In genomic region chr6:148524509-148524908, GRCh38 we compare ENCODE assay signal across 11 cellular contexts.
DNase-seq lines count a peak whose midpoint lies in the region; ATAC-seq and TF ChIP-seq lines count a peak whose summit lies in the region.
"Had no signal": no experiment of that assay in that cellular context is flagged by ENCODE, and none has a peak within 500 bp of the region (broad histone marks: within the 10 kb centered on the region; RNA-seq: fewer than 3 reads in every experiment).

No MANE protein-coding gene starts in this region.

- peak overlapping the region; percentile 30 for H3K4me2 ChIP-seq in OCI-LY3 (ENCODE audit: low read length)

- H3K9me3 Mint-ChIP-seq in effector memory CD8-positive, alpha-beta T cell = no peaks in the 10 kb centered on the region
- no peaks in the 10 kb centered on the region for H3K9me3 Mint-ChIP-seq in activated naive CD4-positive, alpha-beta T cell treated with anti-CD3 and anti-CD28 coated beads, Interleukin-2, amount 10 ng/mL, durations not matched to agents 7 days and 5 days
- H3K9me3 Mint-ChIP-seq: nephron had no signal

- no peak for ATAC-seq in effector memory CD8-positive, alpha-beta T cell (replicated peaks)

- TF ChIP-seq CTCF in AG09319 (IDR thresholded peaks at IDR 0.05; ENCODE audit: low read depth, low read length) (no peak), OCI-LY3 (IDR thresholded peaks at IDR 0.05; ENCODE audit: low read depth, low read length) (no peak), prostate gland (IDR thresholded peaks at IDR 0.05) (no peak)

- H3K27me3 ChIP-seq in OCI-LY3 (ENCODE audit: low read depth, low read length) (peaks cover 16% of the 10 kb centered on the region), prostate gland (replicated peaks; ENCODE audit: insufficient read depth) (no peaks in the 10 kb centered on the region), H7 (ENCODE audit: control insufficient read depth, insufficient read depth, low read length) (no peaks in the 10 kb centered on the region)

- DNase-seq in AG09319 (ENCODE audit: extremely low read depth, low read depth) (peak; percentile 71), prostate gland (ENCODE audit: low spot score) (no peak), H7 (no peak), NCI-H69 (lab: John Stamatoyannopoulos, UW) (no peak)
- no peak for DNase-seq in effector memory CD8-positive, alpha-beta T cell
- DNase-seq in activated naive CD4-positive, alpha-beta T cell treated with anti-CD3 and anti-CD28 coated beads, Interleukin-2, amount 10 ng/mL, durations not matched to agents 7 days and 5 days = no peak
- DNase-seq in stimulated activated naive CD4-positive, alpha-beta T cell treated with Interleukin-2 at 50 U/mL for 16 hours (lab: John Stamatoyannopoulos, UW) = no peak
- DNase-seq: DMS153, MM.1S had no signal

- H4K20me1 ChIP-seq in OCI-LY3 (ENCODE audit: insufficient read depth, low read length) = peaks cover 2% of the 10 kb centered on the region; the same call in 1 of the 2 replicates

- H3K27ac Mint-ChIP-seq in effector memory CD8-positive, alpha-beta T cell = peak overlapping the region in 1 of 2 donors; percentile 29
- no peak overlapping the region for H3K27ac Mint-ChIP-seq in activated naive CD4-positive, alpha-beta T cell treated with anti-CD3 and anti-CD28 coated beads, Interleukin-2, amount 10 ng/mL, durations not matched to agents 7 days and 5 days
- H3K27ac Mint-ChIP-seq: nephron had no signal

- H3K27ac ChIP-seq in OCI-LY3 (ENCODE audit: low read length) = no peak overlapping the region
- H3K27ac ChIP-seq in prostate gland = peak overlapping the region; percentile 12 to 39

- 48% methylated on average over 6 of the region's 6 CpGs for WGBS in prostate gland

- H3K36me3 Mint-ChIP-seq in effector memory CD8-positive, alpha-beta T cell (ENCODE audit: insufficient read depth) = no peaks in the 10 kb centered on the region
- no peaks in the 10 kb centered on the region for H3K36me3 Mint-ChIP-seq in activated naive CD4-positive, alpha-beta T cell treated with anti-CD3 and anti-CD28 coated beads, Interleukin-2, amount 10 ng/mL, durations not matched to agents 7 days and 5 days

- H3K4me1 ChIP-seq in OCI-LY3 (ENCODE audit: low read length) = peaks cover 27% of the 10 kb centered on the region
- H3K4me1 ChIP-seq in prostate gland (replicated peaks) = no peaks in the 10 kb centered on the region

- peak overlapping the region; percentile 35 to 47 for H3K4me3 Mint-ChIP-seq in effector memory CD8-positive, alpha-beta T cell
- H3K4me3 Mint-ChIP-seq in activated naive CD4-positive, alpha-beta T cell treated with anti-CD3 and anti-CD28 coated beads, Interleukin-2, amount 10 ng/mL, durations not matched to agents 7 days and 5 days = no peak overlapping the region
- H3K4me3 Mint-ChIP-seq: nephron had no signal

- TF ChIP-seq POLR2A in prostate gland (IDR thresholded peaks at IDR 0.05) = no peak

- peaks cover 0 to 16% of the 10 kb centered on the region in 2 donors for H3K27me3 Mint-ChIP-seq in effector memory CD8-positive, alpha-beta T cell
- no peaks in the 10 kb centered on the region for H3K27me3 Mint-ChIP-seq in activated naive CD4-positive, alpha-beta T cell treated with anti-CD3 and anti-CD28 coated beads, Interleukin-2, amount 10 ng/mL, durations not matched to agents 7 days and 5 days

- CTCF ChIA-PET in activated naive CD4-positive, alpha-beta T cell treated with anti-CD3 and anti-CD28 coated beads, Interleukin-2, amount 10 ng/mL, durations not matched to agents 7 days and 5 days (lab: Charles Lee) = no interaction called here

- H2AFZ ChIP-seq in OCI-LY3 (ENCODE audit: low read depth, low read length) = no peak overlapping the region

- H3K9ac ChIP-seq in OCI-LY3 (ENCODE audit: low read length) = no peak overlapping the region

- no peak overlapping the region for H3K4me3 ChIP-seq in OCI-LY3 (ENCODE audit: low read length)
- no peak overlapping the region for H3K4me3 ChIP-seq in prostate gland
- no peak overlapping the region for H3K4me3 ChIP-seq in H7 (ENCODE audit: insufficient read depth, low read depth, low read length)

- H3K79me2 ChIP-seq in OCI-LY3 (ENCODE audit: low read length) = no peaks in the 10 kb centered on the region

- no peaks in the 10 kb centered on the region for H3K36me3 ChIP-seq in OCI-LY3 (replicated peaks; ENCODE audit: low read depth, low read length)
- H3K36me3 ChIP-seq in prostate gland = peaks cover 2 to 4% of the 10 kb centered on the region in 2 donors
- peaks cover 7% of the 10 kb centered on the region for H3K36me3 ChIP-seq in H7 (replicated peaks; ENCODE audit: control insufficient read depth, insufficient read depth, low read length)

- intact Hi-C loops in prostate gland (cut with DNase I) = no loop called here

- H3K9me3 ChIP-seq in OCI-LY3 (ENCODE audit: insufficient read depth, low read length) = no peaks in the 10 kb centered on the region
- H3K9me3 ChIP-seq in prostate gland = no peaks in the 10 kb centered on the region

- peaks cover 4 to 6% of the 10 kb centered on the region in 2 donors for H3K4me1 Mint-ChIP-seq in effector memory CD8-positive, alpha-beta T cell (ENCODE audit: low read depth in 2 of 2)
- no peaks in the 10 kb centered on the region for H3K4me1 Mint-ChIP-seq in activated naive CD4-positive, alpha-beta T cell treated with anti-CD3 and anti-CD28 coated beads, Interleukin-2, amount 10 ng/mL, durations not matched to agents 7 days and 5 days
